Comparison of ENCODE assay signal across 13 cellular contexts in genomic region chr19:35006007-35006341, GRCh38. TPM values are rescaled to one million over a fixed set of nuclear protein-coding genes. Genes with fewer than 3 reads are reported as not detected.
DNase-seq lines count a peak whose midpoint lies in the region; ATAC-seq and TF ChIP-seq lines count a peak whose summit lies in the region.
"Not testable (repeated sequence)": the region's sequence is repeated elsewhere in the genome, so short reads cannot be mapped to it uniquely, and the experiment has no call there.
"Had no signal": no experiment of that assay in that cellular context is flagged by ENCODE, and none has a peak within 500 bp of the region (broad histone marks: within the 10 kb centered on the region; RNA-seq: fewer than 3 reads in every experiment).

No MANE protein-coding gene starts in this region.

- not testable (repeated sequence) for ATAC-seq in CD4-positive, alpha-beta T cell (ENCODE audit: poor library complexity); activated naive CD8-positive, alpha-beta T cell treated with anti-CD3 and anti-CD28 coated beads, Interleukin-2, amount 50 U/mL, for 24 hours; naive thymus-derived CD8-positive, alpha-beta T cell

- H3K4me3 Mint-ChIP-seq in CD4-positive, alpha-beta T cell = peak overlapping the region; percentile 56
- H3K4me3 Mint-ChIP-seq in activated naive CD8-positive, alpha-beta T cell treated with anti-CD3 and anti-CD28 coated beads, Interleukin-2, amount 50 U/mL, for 24 hours; glutamatergic neuron (ENCODE audit: unreplicated experiment); naive thymus-derived CD8-positive, alpha-beta T cell; stimulated activated naive CD8-positive, alpha-beta T cell treated with anti-CD3 and anti-CD28 coated beads, Interleukin-15, Interleukin-2, amounts not matched to agents 100 ng/mL and 50 ng/mL, for 24 hours: not testable (repeated sequence)

- H3K4me1 Mint-ChIP-seq in CD4-positive, alpha-beta T cell (ENCODE audit: low read depth) = peaks cover 63% of the 10 kb centered on the region
- H3K4me1 Mint-ChIP-seq in activated naive CD8-positive, alpha-beta T cell treated with anti-CD3 and anti-CD28 coated beads, Interleukin-2, amount 50 U/mL, for 24 hours = peaks cover 52% of the 10 kb centered on the region
- peaks cover 20% of the 10 kb centered on the region for H3K4me1 Mint-ChIP-seq in glutamatergic neuron (ENCODE audit: low read depth, unreplicated experiment)
- peaks cover 36 to 79% (median 68%) of the 10 kb centered on the region in 4 donors for H3K4me1 Mint-ChIP-seq in naive thymus-derived CD8-positive, alpha-beta T cell
- peaks cover 59% of the 10 kb centered on the region for H3K4me1 Mint-ChIP-seq in stimulated activated naive CD8-positive, alpha-beta T cell treated with anti-CD3 and anti-CD28 coated beads, Interleukin-15, Interleukin-2, amounts not matched to agents 100 ng/mL and 50 ng/mL, for 24 hours (ENCODE audit: low read depth)

- H3K36me3 Mint-ChIP-seq in CD4-positive, alpha-beta T cell (ENCODE audit: low read depth) = peaks cover 71% of the 10 kb centered on the region
- peaks cover 52% of the 10 kb centered on the region for H3K36me3 Mint-ChIP-seq in activated naive CD8-positive, alpha-beta T cell treated with anti-CD3 and anti-CD28 coated beads, Interleukin-2, amount 50 U/mL, for 24 hours (ENCODE audit: low read depth)
- H3K36me3 Mint-ChIP-seq in glutamatergic neuron (ENCODE audit: unreplicated experiment) = not testable (repeated sequence)
- H3K36me3 Mint-ChIP-seq in naive thymus-derived CD8-positive, alpha-beta T cell = peaks cover 4 to 70% (median 15%) of the 10 kb centered on the region in 3 donors
- peaks cover 64% of the 10 kb centered on the region for H3K36me3 Mint-ChIP-seq in stimulated activated naive CD8-positive, alpha-beta T cell treated with anti-CD3 and anti-CD28 coated beads, Interleukin-15, Interleukin-2, amounts not matched to agents 100 ng/mL and 50 ng/mL, for 24 hours (ENCODE audit: low read depth)

- POLR2A ChIA-PET in CD4-positive, alpha-beta T cell (lab: Charles Lee) = interaction anchor here (1.6 to 11.9 kb wide), 2 partner anchors 7 to 14 kb away, joined by 4 to 205 read pairs; partner anchors contain the start of gene GRAMD1A
- POLR2A ChIA-PET in naive thymus-derived CD8-positive, alpha-beta T cell (lab: Charles Lee) = interaction anchor here (0.5 to 49.8 kb wide), 4 partner anchors 0 to 622 kb away, joined by 3 to 1459 read pairs (median 733); partner anchors contain the start of genes GRAMD1A and ZNF792

- DNase-seq in CD4-positive, alpha-beta T cell; activated naive CD8-positive, alpha-beta T cell treated with anti-CD3 and anti-CD28 coated beads, Interleukin-2, amount 50 U/mL, for 24 hours; glutamatergic neuron; naive thymus-derived CD8-positive, alpha-beta T cell: not testable (repeated sequence)

- H3K27me3 Mint-ChIP-seq in CD4-positive, alpha-beta T cell; activated naive CD8-positive, alpha-beta T cell treated with anti-CD3 and anti-CD28 coated beads, Interleukin-2, amount 50 U/mL, for 24 hours; naive thymus-derived CD8-positive, alpha-beta T cell; stimulated activated naive CD8-positive, alpha-beta T cell treated with anti-CD3 and anti-CD28 coated beads, Interleukin-15, Interleukin-2, amounts not matched to agents 100 ng/mL and 50 ng/mL, for 24 hours: not testable (repeated sequence)
- H3K27me3 Mint-ChIP-seq in glutamatergic neuron (ENCODE audit: unreplicated experiment) = peaks cover 15% of the 10 kb centered on the region

- H3K27me3 ChIP-seq in CD4-positive, alpha-beta T cell (ENCODE audit: control insufficient read depth, insufficient read depth, low read length) = not testable (repeated sequence)

- not testable (repeated sequence) for H3K9me3 Mint-ChIP-seq in CD4-positive, alpha-beta T cell; activated naive CD8-positive, alpha-beta T cell treated with anti-CD3 and anti-CD28 coated beads, Interleukin-2, amount 50 U/mL, for 24 hours; naive thymus-derived CD8-positive, alpha-beta T cell; stimulated activated naive CD8-positive, alpha-beta T cell treated with anti-CD3 and anti-CD28 coated beads, Interleukin-15, Interleukin-2, amounts not matched to agents 100 ng/mL and 50 ng/mL, for 24 hours
- H3K9me3 Mint-ChIP-seq in glutamatergic neuron (ENCODE audit: unreplicated experiment) = peaks cover 16% of the 10 kb centered on the region

- H3K27ac ChIP-seq in CD4-positive, alpha-beta T cell (ENCODE audit: low read depth, low read length) = peak overlapping the region; percentile 14
- H3K27ac ChIP-seq in VCaP = peak overlapping the region; percentile 64

- intact Hi-C loops in CD4-positive, alpha-beta T cell (cut with DNase I, micrococcal nuclease) = loop anchor here in 1 of 2 experiments (10.0 kb wide), 1 partner anchor 331 kb away; the partner anchor contains the start of genes SCGB2B2 and ZNF302

- CTCF ChIA-PET in CD4-positive, alpha-beta T cell (lab: Charles Lee) = not testable (repeated sequence)

- H3K27ac Mint-ChIP-seq in CD4-positive, alpha-beta T cell = peak overlapping the region; percentile 75
- peak overlapping the region; percentile 52 for H3K27ac Mint-ChIP-seq in activated naive CD8-positive, alpha-beta T cell treated with anti-CD3 and anti-CD28 coated beads, Interleukin-2, amount 50 U/mL, for 24 hours
- peak overlapping the region; percentile 17 for H3K27ac Mint-ChIP-seq in glutamatergic neuron (ENCODE audit: unreplicated experiment)
- H3K27ac Mint-ChIP-seq in naive thymus-derived CD8-positive, alpha-beta T cell = peak overlapping the region in 8 of 10 donors; percentile 54 to 83 (median 69)
- peak overlapping the region; percentile 23 for H3K27ac Mint-ChIP-seq in stimulated activated naive CD8-positive, alpha-beta T cell treated with anti-CD3 and anti-CD28 coated beads, Interleukin-15, Interleukin-2, amounts not matched to agents 100 ng/mL and 50 ng/mL, for 24 hours

- H3K9me3 ChIP-seq in CD4-positive, alpha-beta T cell (ENCODE audit: control insufficient read depth, low read length) = not testable (repeated sequence)

- TF ChIP-seq CTCF in CD4-positive, alpha-beta T cell (IDR thresholded peaks at IDR 0.05); VCaP (conservative IDR thresholded peaks at IDR 0.05); glutamatergic neuron (IDR thresholded peaks at IDR 0.05; ENCODE audit: partially characterized antibody, unreplicated experiment): not testable (repeated sequence)

RNA-seq across cellular contexts. Expression of gene GRAMD1A, which starts 5.9 kb away (rescaled TPM):
- 100 to 1,000 TPM; 221 to 229 TPM for total RNA-seq in CD4-positive, alpha-beta T cell
- 220 TPM for total RNA-seq in glutamatergic neuron (ENCODE audit: unreplicated experiment)
- total RNA-seq in naive thymus-derived CD8-positive, alpha-beta T cell = 100 to 1,000 TPM; 317 to 335 TPM
- polyA plus RNA-seq in naive thymus-derived CD8-positive, alpha-beta T cell = 10 to 100 TPM; 29.5 to 77.0 (median 42.0) TPM

RNA-seq across cellular contexts. Expression of gene SCN1B, which starts 24.3 kb away (rescaled TPM):
- 1 to 10 TPM; 1.4 to 2.3 TPM for total RNA-seq in CD4-positive, alpha-beta T cell
- 12.0 TPM for total RNA-seq in glutamatergic neuron (ENCODE audit: unreplicated experiment)
- total RNA-seq in naive thymus-derived CD8-positive, alpha-beta T cell = 1 to 10 TPM; 1.6 to 2.1 TPM
- under 1 TPM in 2 of 3 donors, not detected in 1; 0.27 to 0.28 TPM for polyA plus RNA-seq in naive thymus-derived CD8-positive, alpha-beta T cell
- polyA plus RNA-seq: IgD-negative memory B cell had no signal

RNA-seq across cellular contexts. Expression of gene HPN, which starts 35.5 kb away (rescaled TPM):
- not detected for total RNA-seq in CD4-positive, alpha-beta T cell
- 0.29 TPM for total RNA-seq in glutamatergic neuron (ENCODE audit: unreplicated experiment)
- total RNA-seq in naive thymus-derived CD8-positive, alpha-beta T cell = under 1 TPM in 1 of 2 experiments, not detected in 1; 0.16 TPM
- under 1 TPM in 1 of 3 donors, not detected in 2; 0.16 TPM for polyA plus RNA-seq in naive thymus-derived CD8-positive, alpha-beta T cell
- total RNA-seq: activated CD8-positive, alpha-beta T cell treated with anti-CD3 and anti-CD28 coated beads, Interleukin-2, amount 10 ng/mL, durations not matched to agents 7 days and 5 days; glomerular endothelial cell; SJCRH30; temporal lobe had no signal
- polyA plus RNA-seq: AG04450, IgD-negative memory B cell, keratinocyte had no signal

RNA-seq across cellular contexts. Expression of gene ZNF792, which starts 41.9 kb away (rescaled TPM):
- 1 to 10 TPM; 6.8 to 8.9 TPM for total RNA-seq in CD4-positive, alpha-beta T cell
- 6.4 TPM for total RNA-seq in glutamatergic neuron (ENCODE audit: unreplicated experiment)
- total RNA-seq in naive thymus-derived CD8-positive, alpha-beta T cell = 10 to 100 TPM; 34.4 to 35.5 TPM
- 10 to 100 TPM in 2 of 3 donors, 1 to 10 TPM in 1; 9.7 to 18.7 (median 16.0) TPM for polyA plus RNA-seq in naive thymus-derived CD8-positive, alpha-beta T cell

Comparison
In these comparisons a context has a peak if more than half of its experiments do, and no peak if none do; other contexts are left out.
1. H3K27ac Mint-ChIP-seq: peak in every context shown above with its lines; median percentile 75 in CD4-positive, alpha-beta T cell; 69 in naive thymus-derived CD8-positive, alpha-beta T cell; 52 in activated naive CD8-positive, alpha-beta T cell treated with anti-CD3 and anti-CD28 coated beads, Interleukin-2, amount 50 U/mL, for 24 hours; 23 in stimulated activated naive CD8-positive, alpha-beta T cell treated with anti-CD3 and anti-CD28 coated beads, Interleukin-15, Interleukin-2, amounts not matched to agents 100 ng/mL and 50 ng/mL, for 24 hours; 17 in glutamatergic neuron.